24 cellular contexts compared by ENCODE assay signal in genomic region chr4:7610062-7610670, GRCh38.
"Had no signal": no experiment of that assay in that cellular context is flagged by ENCODE, and none has a peak within 500 bp of the region (broad histone marks: within the 10 kb centered on the region; RNA-seq: fewer than 3 reads in every experiment).

No MANE protein-coding gene starts in this region.

- H3K27me3 ChIP-seq: MG63 had no signal

- DNase-seq: activated CD4-positive, alpha-beta T cell treated with anti-CD3 and anti-CD28 coated beads for 48 hours; activated CD4-positive, alpha-beta T cell treated with anti-CD3 and anti-CD28 coated beads, Interleukin-2, amount 50 U/mL, for 4 hours; activated CD8-positive, alpha-beta memory T cell treated with anti-CD3 and anti-CD28 coated beads, Interleukin-2, amount 10 ng/mL, durations not matched to agents 7 days and 5 days; activated effector memory CD4-positive, alpha-beta T cell treated with Interleukin-2 at 50 U/mL for 16 hours; activated naive CD4-positive, alpha-beta T cell; activated T-cell treated with anti-CD3 and anti-CD28 coated beads, Interleukin-2, amount 50 U/mL, for 24 hours; aorta; MG63; MV-4-11; NCI-H1092 treated with DMSO at 0.1 percent for 48 hours; NCI-H1417 treated with DMSO at 0.1 percent for 48 hours; NCI-H1694; NCI-H2081; NCI-H345; NCI-H510A; NCI-H526 treated with DMSO at 0.1 percent for 48 hours; NCI-H82; SK-N-SH; SW 1271 had no signal

- H3K36me3 ChIP-seq: breast epithelium, MG63 had no signal

- H3K4me1 Mint-ChIP-seq: activated CD8-positive, alpha-beta memory T cell treated with anti-CD3 and anti-CD28 coated beads, Interleukin-2, amount 10 ng/mL, durations not matched to agents 7 days and 5 days; activated naive CD4-positive, alpha-beta T cell treated with anti-CD3 and anti-CD28 coated beads, Interleukin-2, amount 50 U/mL, for 24 hours; central memory CD8-positive, alpha-beta T cell had no signal

- H3K27me3 Mint-ChIP-seq: activated CD8-positive, alpha-beta memory T cell treated with anti-CD3 and anti-CD28 coated beads, Interleukin-2, amount 10 ng/mL, durations not matched to agents 7 days and 5 days; activated naive CD4-positive, alpha-beta T cell treated with anti-CD3 and anti-CD28 coated beads, Interleukin-2, amount 50 U/mL, for 24 hours; central memory CD8-positive, alpha-beta T cell had no signal

- ATAC-seq: activated CD4-positive, CD25-positive, alpha-beta regulatory T cell treated with anti-CD3 and anti-CD28 coated beads, Interleukin-2, amount 50 U/mL, for 24 hours; activated CD8-positive, alpha-beta memory T cell treated with anti-CD3 and anti-CD28 coated beads, Interleukin-2, amount 10 ng/mL, durations not matched to agents 7 days and 5 days had no signal

- H3K4me3 Mint-ChIP-seq: activated CD8-positive, alpha-beta memory T cell treated with anti-CD3 and anti-CD28 coated beads, Interleukin-2, amount 10 ng/mL, durations not matched to agents 7 days and 5 days; activated naive CD4-positive, alpha-beta T cell treated with anti-CD3 and anti-CD28 coated beads, Interleukin-2, amount 50 U/mL, for 24 hours; activated T-cell treated with anti-CD3 and anti-CD28 coated beads, Interleukin-2, amount 50 U/mL, for 24 hours; activated T-helper 1 cell treated with anti-CD3 and anti-CD28 coated beads, Interleukin-12 subunit alpha, Interleukin-12 subunit beta, Interleukin-2, Interleukin-4 antibody, amounts not matched to agents 30 ng/mL and 10 ng/mL and 1 ng/mL, durations not matched to agents 14 hours and 24 hours and 36 hours; central memory CD8-positive, alpha-beta T cell had no signal

- H3K36me3 Mint-ChIP-seq: activated CD8-positive, alpha-beta memory T cell treated with anti-CD3 and anti-CD28 coated beads, Interleukin-2, amount 10 ng/mL, durations not matched to agents 7 days and 5 days; activated naive CD4-positive, alpha-beta T cell treated with anti-CD3 and anti-CD28 coated beads, Interleukin-2, amount 50 U/mL, for 24 hours had no signal

- H3K4me2 ChIP-seq: SK-N-SH had no signal

- H3K9ac ChIP-seq: SK-N-SH had no signal

- H3K4me3 ChIP-seq: breast epithelium, MG63 had no signal

- H3K27ac ChIP-seq: breast epithelium had no signal

- H3K9me3 ChIP-seq: breast epithelium, MG63, SK-N-SH had no signal

- H3K27ac Mint-ChIP-seq: activated CD8-positive, alpha-beta memory T cell treated with anti-CD3 and anti-CD28 coated beads, Interleukin-2, amount 10 ng/mL, durations not matched to agents 7 days and 5 days; activated naive CD4-positive, alpha-beta T cell treated with anti-CD3 and anti-CD28 coated beads, Interleukin-2, amount 50 U/mL, for 24 hours; activated T-cell treated with anti-CD3 and anti-CD28 coated beads, Interleukin-2, amount 50 U/mL, for 24 hours; activated T-helper 1 cell treated with anti-CD3 and anti-CD28 coated beads, Interleukin-12 subunit alpha, Interleukin-12 subunit beta, Interleukin-2, Interleukin-4 antibody, amounts not matched to agents 30 ng/mL and 10 ng/mL and 1 ng/mL, durations not matched to agents 14 hours and 24 hours and 36 hours had no signal

- H3K4me1 ChIP-seq: breast epithelium had no signal
